9 cellular contexts compared by ENCODE assay signal in the genomic region with DNA sequence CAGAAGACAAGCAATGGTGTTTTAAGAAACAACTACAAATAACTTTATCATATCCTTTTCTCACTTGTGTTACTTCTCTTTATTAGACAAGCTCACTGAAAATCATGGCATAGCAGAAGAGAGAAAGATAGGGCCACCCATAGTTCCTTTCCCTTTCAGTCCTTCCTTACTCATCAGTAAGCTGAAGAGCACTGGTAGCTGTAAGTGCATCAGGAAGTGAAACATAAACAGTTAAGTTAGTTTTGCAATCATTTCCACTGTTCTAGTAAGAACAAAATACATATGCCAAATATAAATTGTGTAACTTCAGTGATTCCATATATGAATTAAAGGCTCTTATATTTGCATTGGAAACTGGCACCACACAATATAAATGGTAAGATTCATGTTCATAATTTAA.
A peak's percentile ranks its signal among the peaks of the same experiment; 100 is the strongest.
DNase-seq lines count a peak whose midpoint lies in the region; ATAC-seq, FAIRE-seq and TF ChIP-seq lines count a peak whose summit lies in the region.
"Had no signal": no experiment of that assay in that cellular context is flagged by ENCODE, and none has a peak within 500 bp of the region (broad histone marks: within the 10 kb centered on the region; RNA-seq: fewer than 3 reads in every experiment).

No MANE protein-coding gene starts in this region.

- H3K27ac ChIP-seq in astrocyte (ENCODE audit: low read depth, low read length) = no peak overlapping the region

- peak; percentile 94 for ATAC-seq in GM19372 (IDR thresholded peaks at IDR 0.05; ENCODE audit: low read depth, unreplicated experiment)
- peak; percentile 89 for ATAC-seq in HG03108 (IDR thresholded peaks at IDR 0.05; ENCODE audit: unreplicated experiment)
- peak; percentile 85 to 88 for ATAC-seq in stimulated activated naive B cell treated with anti-CD40 and anti-IgM and Interleukin-4, amounts not matched to agents 10 μg/mL and 1 μg/mL and 100 μg/mL, for 72 hours (replicated peaks)

- H3K4me1 Mint-ChIP-seq in astrocyte (ENCODE audit: low read depth, unreplicated experiment) = peaks cover 8% of the 10 kb centered on the region
- peaks cover 4 to 30% of the 10 kb centered on the region in 2 donors for H3K4me1 Mint-ChIP-seq in stimulated activated naive B cell treated with anti-CD40 and anti-IgM and Interleukin-4, amounts not matched to agents 10 μg/mL and 1 μg/mL and 100 μg/mL, for 72 hours
- peaks cover 11% of the 10 kb centered on the region for H3K4me1 Mint-ChIP-seq in activated CD4-positive, alpha-beta memory T cell treated with anti-CD3 and anti-CD28 coated beads, Interleukin-2, amount 10 ng/mL, durations not matched to agents 7 days and 5 days

- H3K79me2 ChIP-seq in astrocyte (ENCODE audit: insufficient read depth, low read length) = no peaks in the 10 kb centered on the region

- H3K27me3 ChIP-seq in astrocyte (ENCODE audit: insufficient read depth, low read length) = no peaks in the 10 kb centered on the region
- H3K27me3 ChIP-seq: body of pancreas had no signal

- no peaks in the 10 kb centered on the region for H3K4me1 ChIP-seq in astrocyte (ENCODE audit: insufficient read depth, low read length)
- H3K4me1 ChIP-seq: body of pancreas had no signal

- H3K9ac ChIP-seq in astrocyte (ENCODE audit: low read length) = no peak overlapping the region

- H3K9me3 ChIP-seq in astrocyte (ENCODE audit: insufficient read depth, low read depth, low read length) = no peaks in the 10 kb centered on the region
- H3K9me3 ChIP-seq: body of pancreas had no signal

- peak; percentile 2 for DNase-seq in astrocyte (ENCODE audit: low read depth)
- no peak for DNase-seq in stimulated activated naive B cell treated with anti-CD40 and anti-IgM and Interleukin-4, amounts not matched to agents 10 μg/mL and 1 μg/mL and 100 μg/mL, for 72 hours
- DNase-seq in activated CD4-positive, alpha-beta memory T cell treated with anti-CD3 and anti-CD28 coated beads, Interleukin-2, amount 10 ng/mL, durations not matched to agents 7 days and 5 days = no peak
- DNase-seq in stimulated activated CD8-positive, alpha-beta memory T cell treated with anti-CD3 and anti-CD28 coated beads, Interleukin-4, amount 100 ng/mL, for 48 hours = no peak
- no peak for DNase-seq in UCSD-AML1 (lab: John Stamatoyannopoulos, UW; ENCODE audit: unreplicated experiment)
- DNase-seq: NCI-H1092 had no signal

- no peak overlapping the region for H3K4me3 Mint-ChIP-seq in astrocyte (ENCODE audit: unreplicated experiment)
- no peak overlapping the region for H3K4me3 Mint-ChIP-seq in stimulated activated naive B cell treated with anti-CD40 and anti-IgM and Interleukin-4, amounts not matched to agents 10 μg/mL and 1 μg/mL and 100 μg/mL, for 72 hours
- H3K4me3 Mint-ChIP-seq in activated CD4-positive, alpha-beta memory T cell treated with anti-CD3 and anti-CD28 coated beads, Interleukin-2, amount 10 ng/mL, durations not matched to agents 7 days and 5 days = no peak overlapping the region

- H3K4me2 ChIP-seq in astrocyte (ENCODE audit: low read length) = no peak overlapping the region

- no peaks in the 10 kb centered on the region for H3K27me3 Mint-ChIP-seq in astrocyte (ENCODE audit: low read depth, unreplicated experiment)
- no peaks in the 10 kb centered on the region for H3K27me3 Mint-ChIP-seq in stimulated activated naive B cell treated with anti-CD40 and anti-IgM and Interleukin-4, amounts not matched to agents 10 μg/mL and 1 μg/mL and 100 μg/mL, for 72 hours
- H3K27me3 Mint-ChIP-seq in activated CD4-positive, alpha-beta memory T cell treated with anti-CD3 and anti-CD28 coated beads, Interleukin-2, amount 10 ng/mL, durations not matched to agents 7 days and 5 days = no peaks in the 10 kb centered on the region

- H3K36me3 ChIP-seq in astrocyte (ENCODE audit: insufficient read depth, low read length) = no peaks in the 10 kb centered on the region

- no peaks in the 10 kb centered on the region for H4K20me1 ChIP-seq in astrocyte (ENCODE audit: insufficient read depth, low read length)

- no peaks in the 10 kb centered on the region for H3K9me3 Mint-ChIP-seq in astrocyte (ENCODE audit: unreplicated experiment)
- peaks cover 0 to 3% of the 10 kb centered on the region in 2 donors for H3K9me3 Mint-ChIP-seq in stimulated activated naive B cell treated with anti-CD40 and anti-IgM and Interleukin-4, amounts not matched to agents 10 μg/mL and 1 μg/mL and 100 μg/mL, for 72 hours
- H3K9me3 Mint-ChIP-seq in activated CD4-positive, alpha-beta memory T cell treated with anti-CD3 and anti-CD28 coated beads, Interleukin-2, amount 10 ng/mL, durations not matched to agents 7 days and 5 days = no peaks in the 10 kb centered on the region

- H3K4me3 ChIP-seq in astrocyte (ENCODE audit: insufficient read depth, low read depth, low read length) = no peak overlapping the region
- H3K4me3 ChIP-seq: body of pancreas had no signal

- no peak overlapping the region for H2AFZ ChIP-seq in astrocyte (ENCODE audit: low read depth, low read length)

- POLR2A ChIA-PET in activated CD4-positive, alpha-beta memory T cell treated with anti-CD3 and anti-CD28 coated beads, Interleukin-2, amount 10 ng/mL, durations not matched to agents 7 days and 5 days (lab: Charles Lee) = no interaction called here

- FAIRE-seq in astrocyte (lab: Jason Lieb, UNC) = no peak

- no peak overlapping the region for H3K27ac Mint-ChIP-seq in astrocyte (ENCODE audit: unreplicated experiment)
- no peak overlapping the region for H3K27ac Mint-ChIP-seq in stimulated activated naive B cell treated with anti-CD40 and anti-IgM and Interleukin-4, amounts not matched to agents 10 μg/mL and 1 μg/mL and 100 μg/mL, for 72 hours
- no peak overlapping the region for H3K27ac Mint-ChIP-seq in activated CD4-positive, alpha-beta memory T cell treated with anti-CD3 and anti-CD28 coated beads, Interleukin-2, amount 10 ng/mL, durations not matched to agents 7 days and 5 days

- no peaks in the 10 kb centered on the region for H3K36me3 Mint-ChIP-seq in astrocyte (ENCODE audit: low read depth, unreplicated experiment)
- H3K36me3 Mint-ChIP-seq in stimulated activated naive B cell treated with anti-CD40 and anti-IgM and Interleukin-4, amounts not matched to agents 10 μg/mL and 1 μg/mL and 100 μg/mL, for 72 hours = no peaks in the 10 kb centered on the region
- H3K36me3 Mint-ChIP-seq in activated CD4-positive, alpha-beta memory T cell treated with anti-CD3 and anti-CD28 coated beads, Interleukin-2, amount 10 ng/mL, durations not matched to agents 7 days and 5 days (ENCODE audit: low read depth) = no peaks in the 10 kb centered on the region

- no peak for TF ChIP-seq CTCF in astrocyte (IDR thresholded peaks at IDR 0.05; ENCODE audit: insufficient read depth, low read depth, low read length)

- CTCF ChIA-PET in activated CD4-positive, alpha-beta memory T cell treated with anti-CD3 and anti-CD28 coated beads, Interleukin-2, amount 10 ng/mL, durations not matched to agents 7 days and 5 days (lab: Charles Lee) = interaction anchor here (0.9 kb wide), 1 partner anchor 17 kb away, joined by 3 read pairs; no protein-coding TSS in a partner anchor
